In the genomic region with DNA sequence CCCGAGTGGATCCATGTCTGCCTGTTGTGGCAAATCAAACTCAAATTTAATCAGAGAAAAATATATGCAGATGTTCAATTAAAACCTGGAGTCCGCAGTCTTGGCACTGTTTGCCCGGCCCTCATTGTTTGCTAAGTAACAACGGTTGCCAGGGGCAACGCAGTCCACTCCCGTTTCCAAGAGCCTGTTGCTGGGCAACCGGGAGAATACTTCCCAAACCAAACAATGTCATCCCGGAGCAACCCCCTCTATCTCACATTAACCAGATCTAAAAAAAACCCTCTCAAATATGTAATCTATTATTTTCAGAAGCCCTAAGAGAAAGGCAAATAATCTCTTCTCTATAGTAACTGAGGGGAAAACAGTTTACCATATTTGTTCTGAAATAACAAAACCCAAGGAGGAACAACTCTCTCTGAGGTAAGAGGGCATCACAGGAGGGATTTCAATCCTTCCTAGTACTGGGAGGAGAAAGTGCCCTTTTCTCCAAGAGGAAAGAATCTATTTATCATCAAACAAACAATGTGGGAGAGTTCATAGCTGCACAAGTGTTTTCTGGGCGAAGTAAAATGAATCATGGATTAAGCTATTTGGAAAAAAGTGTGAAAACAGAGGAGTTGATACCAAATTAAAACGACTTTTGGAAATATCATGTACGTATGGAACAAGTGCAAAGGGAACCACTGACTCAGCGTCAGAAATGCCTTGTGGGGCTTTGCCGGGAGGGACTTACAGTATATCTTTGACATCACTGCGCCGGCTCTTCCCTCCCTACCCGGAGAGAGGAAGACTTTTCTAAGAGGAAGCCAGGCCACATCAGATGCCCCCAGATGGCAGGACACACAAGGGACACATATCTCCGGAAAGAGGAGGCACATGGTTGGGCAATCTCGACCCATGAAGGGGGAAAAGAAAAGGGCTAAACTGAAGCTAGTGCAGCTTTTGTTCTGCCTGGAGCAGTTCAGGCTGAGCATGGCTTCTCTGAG, we compare ENCODE assay signal across 8 cellular contexts. TPM values are rescaled to one million over a fixed set of nuclear protein-coding genes. Genes with fewer than 3 reads are reported as not detected.
A peak's percentile ranks its signal among the peaks of the same experiment; 100 is the strongest.
DNase-seq lines count a peak whose midpoint lies in the region; ATAC-seq and TF ChIP-seq lines count a peak whose summit lies in the region.

No MANE protein-coding gene starts in this region.

- no TSS peak for BruUV-seq in A673 (replicated peaks; lab: Mats Ljungman, UMichigan)

- H3K79me2 ChIP-seq in parathyroid adenoma: peaks cover 14% of the 10 kb centered on the region

- TF ChIP-seq CTCF in A673 (conservative IDR thresholded peaks at IDR 0.05; ENCODE audit: low read depth, low read length) (no peak), astrocyte of the cerebellum (IDR thresholded peaks at IDR 0.05; ENCODE audit: low read depth, low read length, missing control alignments) (no peak), heart right ventricle (IDR thresholded peaks at IDR 0.05) (no peak), parathyroid adenoma (IDR thresholded peaks at IDR 0.05) (no peak)

- WGBS in heart right ventricle, 2 donors: 9 to 10% methylated on average over 18 of the region's 18 CpGs

- no peak overlapping the region for H3K9ac ChIP-seq in parathyroid adenoma

- H2AFZ ChIP-seq in parathyroid adenoma: no peak overlapping the region

- DNase-seq in A673 (ENCODE audit: low spot score) (peak; percentile 71), NCI-H446 (lab: John Stamatoyannopoulos, UW) (peak; percentile 83 to 84), astrocyte of the cerebellum (ENCODE audit: low read depth) (peak; percentile 95), heart right ventricle (peak; percentile 91 to 97)

- H3K27me3 ChIP-seq in A673 (replicated peaks; ENCODE audit: insufficient read depth, low read depth, low read length, poor library complexity): no peaks in the 10 kb centered on the region
- H3K27me3 ChIP-seq in heart right ventricle: no peaks in the 10 kb centered on the region
- H3K27me3 ChIP-seq in parathyroid adenoma (ENCODE audit: control insufficient read depth, insufficient read depth, low read length): no peaks in the 10 kb centered on the region

- intact Hi-C loops in A673 (cut with micrococcal nuclease; ENCODE audit: unreplicated experiment): no loop called here
- intact Hi-C loops in heart right ventricle (cut with DNase I): loop anchor here in 3 of 10 donors (1.0 to 5.0 kb wide), 4 partner anchors 36 to 43 kb away; a partner anchor contains a TSS

- H3K4me3 ChIP-seq in A673 (ENCODE audit: low read depth, low read length, poor library complexity, severe bottlenecking) (no peak overlapping the region), astrocyte of the cerebellum (ENCODE audit: low read depth, low read length) (no peak overlapping the region), heart right ventricle (peak overlapping the region in 4 of 10 donors; percentile 1 to 24 (median 14)), parathyroid adenoma (ENCODE audit: low read depth, low read length) (no peak overlapping the region)

- H3K27ac ChIP-seq in A673 (ENCODE audit: low read depth, low read length, poor library complexity, severe bottlenecking): no peak overlapping the region
- H3K27ac ChIP-seq in heart right ventricle: peak overlapping the region; percentile 46 to 93 (median 88)
- peak overlapping the region; percentile 65 for H3K27ac ChIP-seq in parathyroid adenoma

- no peaks in the 10 kb centered on the region for H3K9me3 ChIP-seq in A673 (ENCODE audit: low read depth, low read length, poor library complexity, severe bottlenecking)
- no peaks in the 10 kb centered on the region for H3K9me3 ChIP-seq in heart right ventricle
- no peaks in the 10 kb centered on the region for H3K9me3 ChIP-seq in parathyroid adenoma (ENCODE audit: control insufficient read depth, low read length)

- H3K36me3 ChIP-seq in A673 (ENCODE audit: insufficient read depth, low read length, poor library complexity, severe bottlenecking): no peaks in the 10 kb centered on the region
- no peaks in the 10 kb centered on the region for H3K36me3 ChIP-seq in heart right ventricle
- H3K36me3 ChIP-seq in parathyroid adenoma (ENCODE audit: control insufficient read depth, insufficient read depth, low read length): no peaks in the 10 kb centered on the region

- H3K4me2 ChIP-seq in parathyroid adenoma (ENCODE audit: low read length): peak overlapping the region; percentile 6

- POLR2A ChIA-PET in A673 (lab: Charles Lee; ENCODE audit: low non-redundant PET): interaction anchor here (0.5 kb wide), 1 partner anchor 1753 kb away, joined by 4 read pairs; no protein-coding TSS in a partner anchor

- in situ Hi-C loops in astrocyte of the cerebellum (cut with HindIII; ENCODE audit: low sequenced_read_pairs): no loop called here

- CTCF ChIA-PET in A673 (lab: Charles Lee): no interaction called here

- ATAC-seq in GM21423 (IDR thresholded peaks at IDR 0.05; ENCODE audit: unreplicated experiment) (peak; percentile 38), heart right ventricle (peak; percentile 79 to 94 (median 90)), GM21515 (IDR thresholded peaks at IDR 0.05; ENCODE audit: unreplicated experiment) (no peak), GM19452 (IDR thresholded peaks at IDR 0.05; ENCODE audit: unreplicated experiment) (no peak)

- H3K4me1 ChIP-seq in A673 (ENCODE audit: insufficient read depth, low read length, poor library complexity, severe bottlenecking) (peaks cover 10% of the 10 kb centered on the region), heart right ventricle (peaks cover 17 to 77% (median 64%) of the 10 kb centered on the region in 9 donors), parathyroid adenoma (no peaks in the 10 kb centered on the region)

RNA-seq across cellular contexts. Expression of a gene that starts 43.3 kb away (rescaled TPM):
- total RNA-seq in A673 (2021) (11.7 and 11.8 TPM in 2 replicates), heart right ventricle (10 to 100 TPM in 1 of 10 donors, 1 to 10 TPM in 9; 4.2 to 11.5 (median 5.0) TPM)
- polyA plus RNA-seq in heart right ventricle: 10 to 100 TPM in 1 of 2 donors, 1 to 10 TPM in 1; 6.6 to 17.4 TPM

Comparison
In these comparisons a context has a peak if more than half of its experiments do, and no peak if none do; other contexts are left out.
1. ATAC-seq: peak in GM21423 (single experiment) and heart right ventricle (8 of 8); none in GM21515 (single experiment) and GM19452 (single experiment).
2. Peak in every context shown above with its lines, with median percentiles within 50 percentile points of each other: DNase-seq.